ENCODE assay signal across 1 cellular context in the genomic region with DNA sequence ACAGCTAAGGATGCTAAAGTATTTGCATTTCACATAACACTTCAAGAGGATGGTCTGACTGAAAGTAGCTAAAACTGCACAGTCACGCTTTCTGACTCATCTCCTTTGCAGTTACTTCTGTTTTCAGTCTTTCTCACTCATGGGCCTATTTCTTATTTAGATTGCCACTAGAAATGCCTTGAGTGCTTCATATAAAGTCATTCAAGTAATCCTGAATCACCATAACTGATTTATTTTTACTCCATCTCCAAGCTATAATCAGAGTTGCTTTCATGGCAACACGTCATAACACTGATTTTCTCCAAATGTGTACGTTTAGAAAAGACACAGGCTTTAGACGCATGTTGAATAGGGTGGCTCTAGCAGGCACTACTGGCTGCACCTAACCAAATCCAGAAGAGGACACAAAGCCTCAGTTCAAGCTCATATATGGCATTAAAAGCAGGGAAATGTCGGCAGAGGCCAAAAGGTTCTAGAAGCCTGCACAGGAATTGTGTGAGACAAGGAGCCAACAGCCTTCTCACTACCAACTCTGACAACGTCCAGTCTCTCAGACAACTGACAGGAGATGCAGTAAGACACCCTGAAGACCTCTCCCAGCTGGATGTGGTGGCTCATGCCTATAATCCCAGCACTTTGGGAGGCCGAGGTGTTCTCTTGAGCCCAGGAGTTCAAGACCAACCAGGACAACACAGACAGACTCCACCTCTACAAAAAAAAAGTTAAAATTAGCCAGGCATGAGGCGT.
TF ChIP-seq lines count a peak whose summit lies in the region.

No MANE protein-coding gene starts in this region.

TF ChIP-seq in K562, 482 proteins besides CTCF, POLR2A, EP300 and RAD21 (continued from another document):
- TF ChIP-seq HDAC2 (IDR thresholded peaks at IDR 0.05) = 0 out of 2 replicates have a peak, but pooled peaks have one; percentile 42
- TF ChIP-seq NFE2L1 (tag; IDR thresholded peaks at IDR 0.05; ENCODE audit: borderline replicate concordance, low read depth) = peak; percentile 96
- peak; percentile 98 for TF ChIP-seq NFE2 (IDR thresholded peaks at IDR 0.05; ENCODE audit: low read depth)
- peak; percentile 98 for TF ChIP-seq MAFF (IDR thresholded peaks at IDR 0.05; ENCODE audit: low read length)
- TF ChIP-seq, protein P1, sequence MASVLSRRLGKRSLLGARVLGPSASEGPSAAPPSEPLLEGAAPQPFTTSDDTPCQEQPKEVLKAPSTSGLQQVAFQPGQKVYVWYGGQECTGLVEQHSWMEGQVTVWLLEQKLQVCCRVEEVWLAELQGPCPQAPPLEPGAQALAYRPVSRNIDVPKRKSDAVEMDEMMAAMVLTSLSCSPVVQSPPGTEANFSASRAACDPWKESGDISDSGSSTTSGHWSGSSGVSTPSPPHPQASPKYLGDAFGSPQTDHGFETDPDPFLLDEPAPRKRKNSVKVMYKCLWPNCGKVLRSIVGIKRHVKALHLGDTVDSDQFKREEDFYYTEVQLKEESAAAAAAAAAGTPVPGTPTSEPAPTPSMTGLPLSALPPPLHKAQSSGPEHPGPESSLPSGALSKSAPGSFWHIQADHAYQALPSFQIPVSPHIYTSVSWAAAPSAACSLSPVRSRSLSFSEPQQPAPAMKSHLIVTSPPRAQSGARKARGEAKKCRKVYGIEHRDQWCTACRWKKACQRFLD (CRISPR knock-in tag; IDR thresholded peaks at IDR 0.05) = peak; percentile 66; the same call in 1 of the 2 replicates
- peak; percentile 98 for TF ChIP-seq BACH1 (tag; IDR thresholded peaks at IDR 0.05)
- TF ChIP-seq, protein P2, sequence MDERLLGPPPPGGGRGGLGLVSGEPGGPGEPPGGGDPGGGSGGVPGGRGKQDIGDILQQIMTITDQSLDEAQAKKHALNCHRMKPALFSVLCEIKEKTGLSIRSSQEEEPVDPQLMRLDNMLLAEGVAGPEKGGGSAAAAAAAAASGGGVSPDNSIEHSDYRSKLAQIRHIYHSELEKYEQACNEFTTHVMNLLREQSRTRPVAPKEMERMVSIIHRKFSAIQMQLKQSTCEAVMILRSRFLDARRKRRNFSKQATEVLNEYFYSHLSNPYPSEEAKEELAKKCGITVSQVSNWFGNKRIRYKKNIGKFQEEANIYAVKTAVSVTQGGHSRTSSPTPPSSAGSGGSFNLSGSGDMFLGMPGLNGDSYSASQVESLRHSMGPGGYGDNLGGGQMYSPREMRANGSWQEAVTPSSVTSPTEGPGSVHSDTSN (CRISPR knock-in tag; IDR thresholded peaks at IDR 0.05; ENCODE audit: low read depth) = no peak
- TF ChIP-seq, protein P2 (tag; conservative IDR thresholded peaks at IDR 0.05; ENCODE audit: low read depth) = peak; percentile 56
- TF ChIP-seq ATF1 (CRISPR knock-in tag; IDR thresholded peaks at IDR 0.05) = no peak
- TF ChIP-seq ATF1 (tag; IDR thresholded peaks at IDR 0.05) = peak; percentile 39; the same call in 1 of the 2 replicates
- TF ChIP-seq HNRNPL (IDR thresholded peaks at IDR 0.05; ENCODE audit: low read depth, low read length) = no peak
- 0 out of 2 replicates have a peak, but pooled peaks have one; percentile 19 for TF ChIP-seq CREM (IDR thresholded peaks at IDR 0.05; ENCODE audit: low read depth)
- peak; percentile 88 for TF ChIP-seq FOSL1 (tag; conservative IDR thresholded peaks at IDR 0.05)
- 0 out of 2 replicates have a peak, but pooled peaks have one; percentile 34 for TF ChIP-seq MEF2D (tag; conservative IDR thresholded peaks at IDR 0.05; ENCODE audit: low read depth)
- TF ChIP-seq ZNF316 (IDR thresholded peaks at IDR 0.05) = peak; percentile 99
- 0 out of 2 replicates have a peak, but pooled peaks have one; percentile 29 for TF ChIP-seq EP400 (IDR thresholded peaks at IDR 0.05)
- no peak for TF ChIP-seq ZNF134 (CRISPR knock-in tag; conservative IDR thresholded peaks at IDR 0.05)
- peak; percentile 55; the same call in 1 of the 2 replicates for TF ChIP-seq ZNF766 (CRISPR knock-in tag; conservative IDR thresholded peaks at IDR 0.05)
- no peak for TF ChIP-seq TCF3 (CRISPR knock-in tag; IDR thresholded peaks at IDR 0.05)
- TF ChIP-seq, protein P3, sequence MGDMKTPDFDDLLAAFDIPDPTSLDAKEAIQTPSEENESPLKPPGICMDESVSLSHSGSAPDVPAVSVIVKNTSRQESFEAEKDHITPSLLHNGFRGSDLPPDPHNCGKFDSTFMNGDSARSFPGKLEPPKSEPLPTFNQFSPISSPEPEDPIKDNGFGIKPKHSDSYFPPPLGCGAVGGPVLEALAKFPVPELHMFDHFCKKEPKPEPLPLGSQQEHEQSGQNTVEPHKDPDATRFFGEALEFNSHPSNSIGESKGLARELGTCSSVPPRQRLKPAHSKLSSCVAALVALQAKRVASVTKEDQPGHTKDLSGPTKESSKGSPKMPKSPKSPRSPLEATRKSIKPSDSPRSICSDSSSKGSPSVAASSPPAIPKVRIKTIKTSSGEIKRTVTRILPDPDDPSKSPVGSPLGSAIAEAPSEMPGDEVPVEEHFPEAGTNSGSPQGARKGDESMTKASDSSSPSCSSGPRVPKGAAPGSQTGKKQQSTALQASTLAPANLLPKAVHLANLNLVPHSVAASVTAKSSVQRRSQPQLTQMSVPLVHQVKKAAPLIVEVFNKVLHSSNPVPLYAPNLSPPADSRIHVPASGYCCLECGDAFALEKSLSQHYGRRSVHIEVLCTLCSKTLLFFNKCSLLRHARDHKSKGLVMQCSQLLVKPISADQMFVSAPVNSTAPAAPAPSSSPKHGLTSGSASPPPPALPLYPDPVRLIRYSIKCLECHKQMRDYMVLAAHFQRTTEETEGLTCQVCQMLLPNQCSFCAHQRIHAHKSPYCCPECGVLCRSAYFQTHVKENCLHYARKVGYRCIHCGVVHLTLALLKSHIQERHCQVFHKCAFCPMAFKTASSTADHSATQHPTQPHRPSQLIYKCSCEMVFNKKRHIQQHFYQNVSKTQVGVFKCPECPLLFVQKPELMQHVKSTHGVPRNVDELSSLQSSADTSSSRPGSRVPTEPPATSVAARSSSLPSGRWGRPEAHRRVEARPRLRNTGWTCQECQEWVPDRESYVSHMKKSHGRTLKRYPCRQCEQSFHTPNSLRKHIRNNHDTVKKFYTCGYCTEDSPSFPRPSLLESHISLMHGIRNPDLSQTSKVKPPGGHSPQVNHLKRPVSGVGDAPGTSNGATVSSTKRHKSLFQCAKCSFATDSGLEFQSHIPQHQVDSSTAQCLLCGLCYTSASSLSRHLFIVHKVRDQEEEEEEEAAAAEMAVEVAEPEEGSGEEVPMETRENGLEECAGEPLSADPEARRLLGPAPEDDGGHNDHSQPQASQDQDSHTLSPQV (IDR thresholded peaks at IDR 0.05) = peak; percentile 59; the same call in 1 of the 2 replicates
- TF ChIP-seq HDAC1 (IDR thresholded peaks at IDR 0.05) = peak in 1 of 2 experiments; percentile 24; a peak in 1 of 4 replicates
- TF ChIP-seq DPF2 (IDR thresholded peaks at IDR 0.05) = peak; percentile 92
- no peak for TF ChIP-seq POLR2AphosphoS5 (IDR thresholded peaks at IDR 0.05; ENCODE audit: control insufficient read depth, insufficient read depth, low read depth, low read length)
- peak; percentile 77; the same call in 1 of the 2 replicates for TF ChIP-seq SMARCC2 (IDR thresholded peaks at IDR 0.05; ENCODE audit: low read depth)
- peak in 1 of 2 experiments; percentile 35; a peak in 1 of 4 replicates for TF ChIP-seq RCOR1 (IDR thresholded peaks at IDR 0.05; ENCODE audit: borderline replicate concordance in 1 of 2, low read depth in 2 of 2, low read length in 2 of 2)
- peak; percentile 52 for TF ChIP-seq FOS (IDR thresholded peaks at IDR 0.05; ENCODE audit: extremely low read depth, insufficient read length)
- TF ChIP-seq TCF7 (IDR thresholded peaks at IDR 0.05; ENCODE audit: borderline replicate concordance) = no peak
- no peak for TF ChIP-seq ZNF444 (CRISPR knock-in tag; IDR thresholded peaks at IDR 0.05)
- peak; percentile 98 for TF ChIP-seq JUND (IDR thresholded peaks at IDR 0.05; ENCODE audit: borderline replicate concordance, low read depth, low read length)
- TF ChIP-seq JUND (tag; IDR thresholded peaks at IDR 0.05; ENCODE audit: borderline replicate concordance, low read depth, low read length) = peak; percentile 99
- peak; percentile 99 for TF ChIP-seq MAFG (tag; conservative IDR thresholded peaks at IDR 0.05)
- no peak for TF ChIP-seq MED1 (CRISPR knock-in tag; IDR thresholded peaks at IDR 0.05; ENCODE audit: borderline replicate concordance)
- TF ChIP-seq WHSC1 (IDR thresholded peaks at IDR 0.05; ENCODE audit: low read length) = no peak
- TF ChIP-seq, protein P4, sequence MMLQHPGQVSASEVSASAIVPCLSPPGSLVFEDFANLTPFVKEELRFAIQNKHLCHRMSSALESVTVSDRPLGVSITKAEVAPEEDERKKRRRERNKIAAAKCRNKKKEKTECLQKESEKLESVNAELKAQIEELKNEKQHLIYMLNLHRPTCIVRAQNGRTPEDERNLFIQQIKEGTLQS (IDR thresholded peaks at IDR 0.05) = peak; percentile 96
- TF ChIP-seq, protein P4 (CRISPR knock-in tag; conservative IDR thresholded peaks at IDR 0.05) = peak; percentile 59; the same call in 1 of the 2 replicates
- TF ChIP-seq TAL1 (IDR thresholded peaks at IDR 0.05) = 0 out of 2 replicates have a peak, but pooled peaks have one; percentile 4
- peak; percentile 79 for TF ChIP-seq SMARCE1 (IDR thresholded peaks at IDR 0.05)
- peak; percentile 40 for TF ChIP-seq SMARCB1 (IDR thresholded peaks at IDR 0.05; ENCODE audit: insufficient read length, low read depth)
- no peak for TF ChIP-seq KLF1 (tag; IDR thresholded peaks at IDR 0.05)
- TF ChIP-seq ARID1B (IDR thresholded peaks at IDR 0.05) = peak; percentile 79
- peak; percentile 97 for TF ChIP-seq MAFK (IDR thresholded peaks at IDR 0.05; ENCODE audit: low read length)
